In genomic region chr15:42495361-42496212, GRCh38 we compare ENCODE assay signal across 1 cellular context.
TF ChIP-seq lines count a peak whose summit lies in the region.

Gene SNAP23, plus strand, starts transcription at chr15:42495634. Its CDS starts 16,213 bp downstream, at chr15:42511847.

TF ChIP-seq in HepG2, 621 proteins besides CTCF, POLR2A, EP300 and RAD21 (continued from another document and continues in another):
- peak; percentile 42; the same call in 1 of the 2 replicates for TF ChIP-seq HIC2 (CRISPR knock-in tag; IDR thresholded peaks at IDR 0.05; ENCODE audit: low read depth)
- no peak for TF ChIP-seq CBFB (CRISPR knock-in tag; IDR thresholded peaks at IDR 0.05)
- TF ChIP-seq ZNF251 (CRISPR knock-in tag; IDR thresholded peaks at IDR 0.05), result no peak
- TF ChIP-seq MXI1 (IDR thresholded peaks at IDR 0.05; ENCODE audit: borderline replicate concordance, low read depth, low read length), result peak; percentile 83; the same call in 1 of the 3 replicates
- peak; percentile 92 for TF ChIP-seq ZNF687 (CRISPR knock-in tag; IDR thresholded peaks at IDR 0.05)
- TF ChIP-seq ZNF550 (CRISPR knock-in tag; IDR thresholded peaks at IDR 0.05; ENCODE audit: borderline replicate concordance), result no peak
- TF ChIP-seq ZNF331 (CRISPR knock-in tag; IDR thresholded peaks at IDR 0.05), result peak; percentile 37; the same call in 1 of the 2 replicates
- peak; percentile 97 for TF ChIP-seq ZNF441 (CRISPR knock-in tag; IDR thresholded peaks at IDR 0.05; ENCODE audit: borderline replicate concordance)
- 0 out of 2 replicates have a peak, but pooled peaks have one; percentile 26 for TF ChIP-seq ZNF572 (CRISPR knock-in tag; IDR thresholded peaks at IDR 0.05)
- TF ChIP-seq CBX1 (IDR thresholded peaks at IDR 0.05; ENCODE audit: low read depth), result no peak
- TF ChIP-seq E2F2 (CRISPR knock-in tag; IDR thresholded peaks at IDR 0.05; ENCODE audit: borderline replicate concordance), result no peak
- 0 out of 2 replicates have a peak, but pooled peaks have one; percentile 46 for TF ChIP-seq ZNF280D (CRISPR knock-in tag; IDR thresholded peaks at IDR 0.05)
- TF ChIP-seq ZNF891 (CRISPR knock-in tag; IDR thresholded peaks at IDR 0.05), result 0 out of 2 replicates have a peak, but pooled peaks have one; percentile 79
- TF ChIP-seq ESRRA (CRISPR knock-in tag; IDR thresholded peaks at IDR 0.05; ENCODE audit: low read depth), result no peak
- no peak; the same call in 1 of the 2 replicates for TF ChIP-seq MIER3 (CRISPR knock-in tag; IDR thresholded peaks at IDR 0.05; ENCODE audit: borderline replicate concordance)
- TF ChIP-seq ZNF143 (CRISPR knock-in tag; IDR thresholded peaks at IDR 0.05), result 0 out of 2 replicates have a peak, but pooled peaks have one; percentile 19
- TF ChIP-seq IKZF5 (CRISPR knock-in tag; IDR thresholded peaks at IDR 0.05), result peak; percentile 69; the same call in 1 of the 2 replicates
- TF ChIP-seq UBTF (CRISPR knock-in tag; IDR thresholded peaks at IDR 0.05), result peak; percentile 60; the same call in 1 of the 2 replicates
- TF ChIP-seq CEBPB (IDR thresholded peaks at IDR 0.05; ENCODE audit: borderline replicate concordance, low read depth, low read length), result no peak
- no peak for TF ChIP-seq NFRKB (IDR thresholded peaks at IDR 0.05)
- peak; percentile 18; the same call in 1 of the 2 replicates for TF ChIP-seq FOXA3 (CRISPR knock-in tag; IDR thresholded peaks at IDR 0.05)
- TF ChIP-seq ZNF749 (CRISPR knock-in tag; IDR thresholded peaks at IDR 0.05; ENCODE audit: borderline replicate concordance), result 0 out of 2 replicates have a peak, but pooled peaks have one; percentile 40
- no peak for TF ChIP-seq SRSF1 (optimal IDR thresholded peaks at IDR 0.05; ENCODE audit: low read depth, low read length)
- TF ChIP-seq HDAC1 (CRISPR knock-in tag; IDR thresholded peaks at IDR 0.05), result peak; percentile 87
- peak; percentile 47; the same call in 1 of the 2 replicates for TF ChIP-seq ARID5B (CRISPR knock-in tag; IDR thresholded peaks at IDR 0.05)
- no peak for TF ChIP-seq TERF1 (CRISPR knock-in tag; IDR thresholded peaks at IDR 0.05)
- peak; percentile 50; the same call in 1 of the 2 replicates for TF ChIP-seq ATF2 (CRISPR knock-in tag; IDR thresholded peaks at IDR 0.05)
- TF ChIP-seq ZNF546 (CRISPR knock-in tag; conservative IDR thresholded peaks at IDR 0.05), result 0 out of 2 replicates have a peak, but pooled peaks have one; percentile 20
- TF ChIP-seq GATAD1 (CRISPR knock-in tag; IDR thresholded peaks at IDR 0.05), result peak; percentile 69
- no peak for TF ChIP-seq SP1 (IDR thresholded peaks at IDR 0.05)
- TF ChIP-seq SP1 (CRISPR knock-in tag; IDR thresholded peaks at IDR 0.05), result no peak; the same call in 1 of the 2 replicates
- TF ChIP-seq ELF1 (CRISPR knock-in tag; IDR thresholded peaks at IDR 0.05), result peak; percentile 87
- TF ChIP-seq KDM5B (CRISPR knock-in tag; IDR thresholded peaks at IDR 0.05; ENCODE audit: borderline replicate concordance), result 0 out of 2 replicates have a peak, but pooled peaks have one; percentile 37
